In genomic region chr1:213123532-213123931, GRCh38 we compare ENCODE assay signal across 11 cellular contexts.
DNase-seq lines count a peak whose midpoint lies in the region; ATAC-seq and TF ChIP-seq lines count a peak whose summit lies in the region.
"Had no signal": no experiment of that assay in that cellular context is flagged by ENCODE, and none has a peak within 500 bp of the region (broad histone marks: within the 10 kb centered on the region; RNA-seq: fewer than 3 reads in every experiment).

No MANE protein-coding gene starts in this region.

- TF ChIP-seq CTCF in SK-N-SH (IDR thresholded peaks at IDR 0.05) (no peak), foreskin fibroblast (IDR thresholded peaks at IDR 0.05; ENCODE audit: low read depth, low read length) (no peak)

- peaks cover 4 to 16% of the 10 kb centered on the region in 2 experiments; a peak in 3 of 4 replicates for H3K4me1 ChIP-seq in SK-N-SH (ENCODE audit: control insufficient read depth in 1 of 2, insufficient read depth in 2 of 2, low read depth in 1 of 2, low read length in 1 of 2)
- peaks cover 47% of the 10 kb centered on the region for H3K4me1 ChIP-seq in skeletal muscle satellite cell (ENCODE audit: control insufficient read depth, insufficient read depth, low read length)

- peaks cover 20% of the 10 kb centered on the region for H3F3A ChIP-seq in SK-N-SH (replicated peaks; ENCODE audit: insufficient read depth)

- no peak overlapping the region for H3K4me3 ChIP-seq in SK-N-SH (ENCODE audit: low read depth in 2 of 2, low read length in 1 of 2)
- no peak overlapping the region for H3K4me3 ChIP-seq in foreskin fibroblast (ENCODE audit: low read depth in 1 of 2, low read length in 2 of 2)
- no peak overlapping the region for H3K4me3 ChIP-seq in skeletal muscle satellite cell (ENCODE audit: low read length)
- H3K4me3 ChIP-seq: GM12878 had no signal

- peak overlapping the region in 1 of 2 experiments; percentile 38; a peak in 2 of 4 replicates for H3K27ac ChIP-seq in SK-N-SH (ENCODE audit: low read depth in 2 of 2, low read length in 1 of 2)

- 63% methylated on average over 2 of the region's 2 CpGs for WGBS in SK-N-SH (ENCODE audit: low lambda C conversion rate)

- no peaks in the 10 kb centered on the region for H3K9me2 ChIP-seq in SK-N-SH

- DNase-seq in HCEC 1CT (peak; percentile 77), SK-N-SH (no peak), foreskin fibroblast (peak; percentile 30 to 70), NCI-H1105 (lab: John Stamatoyannopoulos, UW) (no peak), AML-193 (lab: John Stamatoyannopoulos, UW) (no peak)
- DNase-seq: activated effector memory CD4-positive, alpha-beta T cell treated with Interleukin-2 at 50 U/mL for 16 hours; MM.1S; NCI-H446 had no signal

- H2AFZ ChIP-seq in SK-N-SH (ENCODE audit: low read depth) = no peak overlapping the region

- TF ChIP-seq EP300 in SK-N-SH (IDR thresholded peaks at IDR 0.05; ENCODE audit: borderline replicate concordance in 1 of 2, low read depth in 1 of 2, low read length in 1 of 2) = no peak; a peak in 1 of 4 replicates

- no peak overlapping the region for H3K9ac ChIP-seq in SK-N-SH
- H3K9ac ChIP-seq in skeletal muscle satellite cell (ENCODE audit: low read depth, low read length) = no peak overlapping the region

- H4K20me1 ChIP-seq in SK-N-SH (ENCODE audit: insufficient read depth) = peaks cover 4% of the 10 kb centered on the region

- ATAC-seq in GM18520 (IDR thresholded peaks at IDR 0.05; ENCODE audit: unreplicated experiment) = no peak
- ATAC-seq: GM12878 had no signal

- TF ChIP-seq RAD21 in SK-N-SH (IDR thresholded peaks at IDR 0.05; ENCODE audit: low read length) = no peak

- H3K9me3 ChIP-seq in SK-N-SH = no peaks in the 10 kb centered on the region
- no peaks in the 10 kb centered on the region for H3K9me3 ChIP-seq in skeletal muscle satellite cell (replicated peaks; ENCODE audit: low read length)

- CTCF ChIA-PET in SK-N-SH (lab: Yijun Ruan, JAX) = interaction anchor here (0.9 to 4.1 kb wide), 17 partner anchors 11 to 1205 kb away, joined by 3 to 31 read pairs (median 5); no protein-coding TSS in a partner anchor

- H3K36me3 ChIP-seq in SK-N-SH (replicated peaks in 1 of 2; ENCODE audit: control insufficient read depth in 1 of 2, insufficient read depth in 2 of 2, low read length in 1 of 2) = peaks cover 12 to 14% of the 10 kb centered on the region in 2 experiments
- H3K36me3 ChIP-seq in skeletal muscle satellite cell (ENCODE audit: insufficient read depth, low read length) = no peaks in the 10 kb centered on the region

- H3K4me2 ChIP-seq in SK-N-SH (peak overlapping the region; percentile 29; the same call in 1 of the 2 replicates), skeletal muscle satellite cell (ENCODE audit: low read length) (peak overlapping the region; percentile 50)

- H3K27me3 ChIP-seq in SK-N-SH (ENCODE audit: insufficient read depth) (no peaks in the 10 kb centered on the region), skeletal muscle satellite cell (ENCODE audit: control insufficient read depth, insufficient read depth, low read length) (no peaks in the 10 kb centered on the region)

- POLR2A ChIA-PET in SK-N-SH (lab: Yijun Ruan, JAX) = no interaction called here

- H3K79me2 ChIP-seq in SK-N-SH (ENCODE audit: insufficient read depth) = peaks cover 33% of the 10 kb centered on the region

TF ChIP-seq in SK-N-SH, 30 proteins besides CTCF, POLR2A, EP300 and RAD21 (continues in another document):
- no peak for TF ChIP-seq MXI1 (IDR thresholded peaks at IDR 0.05; ENCODE audit: low read depth, low read length)
- TF ChIP-seq TCF12 (IDR thresholded peaks at IDR 0.05) = peak; percentile 51
- no peak for TF ChIP-seq FOXM1 (IDR thresholded peaks at IDR 0.05; ENCODE audit: low read depth)
- no peak for TF ChIP-seq FOXJ3 (CRISPR knock-in tag; IDR thresholded peaks at IDR 0.05)
- no peak for TF ChIP-seq MAX (IDR thresholded peaks at IDR 0.05; ENCODE audit: low read depth)
- TF ChIP-seq NRF1 (IDR thresholded peaks at IDR 0.05; ENCODE audit: low read depth, low read length) = no peak
- no peak for TF ChIP-seq GATA2 (CRISPR knock-in tag; IDR thresholded peaks at IDR 0.05)
- peak; percentile 33; the same call in 1 of the 2 replicates for TF ChIP-seq RXRA (IDR thresholded peaks at IDR 0.05; ENCODE audit: borderline replicate concordance, low read depth)
- TF ChIP-seq POLR2AphosphoS5 (IDR thresholded peaks at IDR 0.05; ENCODE audit: low read depth, low read length) = no peak
- TF ChIP-seq SIN3A (IDR thresholded peaks at IDR 0.05; ENCODE audit: borderline replicate concordance, low read depth, low read length) = no peak
- no peak for TF ChIP-seq USF2 (IDR thresholded peaks at IDR 0.05; ENCODE audit: borderline replicate concordance, low read depth, low read length)
- TF ChIP-seq RCOR1 (IDR thresholded peaks at IDR 0.05; ENCODE audit: low read length) = no peak
- TF ChIP-seq USF1 (IDR thresholded peaks at IDR 0.05; ENCODE audit: borderline replicate concordance, low read depth) = no peak
- TF ChIP-seq FOSL2 (IDR thresholded peaks at IDR 0.05; ENCODE audit: borderline replicate concordance, low read depth) = peak; percentile 87
- 0 out of 2 replicates have a peak, but pooled peaks have one; percentile 30 for TF ChIP-seq TEAD4 (IDR thresholded peaks at IDR 0.05; ENCODE audit: borderline replicate concordance, insufficient read depth)
- TF ChIP-seq EZH2phosphoT487 (IDR thresholded peaks at IDR 0.05; ENCODE audit: borderline replicate concordance, low read depth) = no peak
- no peak for TF ChIP-seq ELF1 (IDR thresholded peaks at IDR 0.05)
- TF ChIP-seq JUND (IDR thresholded peaks at IDR 0.05) = peak; percentile 79
- no peak for TF ChIP-seq YY1 (IDR thresholded peaks at IDR 0.05; ENCODE audit: low read depth)
- no peak for TF ChIP-seq RFX5 (IDR thresholded peaks at IDR 0.05; ENCODE audit: low read length)
- TF ChIP-seq TAF1 (IDR thresholded peaks at IDR 0.05; ENCODE audit: borderline replicate concordance, low read depth, low read length) = no peak
- no peak for TF ChIP-seq ZBTB33 (IDR thresholded peaks at IDR 0.05; ENCODE audit: borderline replicate concordance, low read depth)
- no peak for TF ChIP-seq NFIC (IDR thresholded peaks at IDR 0.05; ENCODE audit: borderline replicate concordance)
- no peak for TF ChIP-seq MEF2A (IDR thresholded peaks at IDR 0.05; ENCODE audit: borderline replicate concordance, low read depth)
- TF ChIP-seq GABPA (IDR thresholded peaks at IDR 0.05; ENCODE audit: low read depth) = no peak

Comparison
In these comparisons a context has a peak if more than half of its experiments do, and no peak if none do; other contexts are left out.
1. DNase-seq: peak in HCEC 1CT (single experiment) and foreskin fibroblast (2 of 2); none in SK-N-SH (single experiment), NCI-H1105 (single experiment) and AML-193 (0 of 2).